ENCODE assay signal across 8 cellular contexts in the genomic region with DNA sequence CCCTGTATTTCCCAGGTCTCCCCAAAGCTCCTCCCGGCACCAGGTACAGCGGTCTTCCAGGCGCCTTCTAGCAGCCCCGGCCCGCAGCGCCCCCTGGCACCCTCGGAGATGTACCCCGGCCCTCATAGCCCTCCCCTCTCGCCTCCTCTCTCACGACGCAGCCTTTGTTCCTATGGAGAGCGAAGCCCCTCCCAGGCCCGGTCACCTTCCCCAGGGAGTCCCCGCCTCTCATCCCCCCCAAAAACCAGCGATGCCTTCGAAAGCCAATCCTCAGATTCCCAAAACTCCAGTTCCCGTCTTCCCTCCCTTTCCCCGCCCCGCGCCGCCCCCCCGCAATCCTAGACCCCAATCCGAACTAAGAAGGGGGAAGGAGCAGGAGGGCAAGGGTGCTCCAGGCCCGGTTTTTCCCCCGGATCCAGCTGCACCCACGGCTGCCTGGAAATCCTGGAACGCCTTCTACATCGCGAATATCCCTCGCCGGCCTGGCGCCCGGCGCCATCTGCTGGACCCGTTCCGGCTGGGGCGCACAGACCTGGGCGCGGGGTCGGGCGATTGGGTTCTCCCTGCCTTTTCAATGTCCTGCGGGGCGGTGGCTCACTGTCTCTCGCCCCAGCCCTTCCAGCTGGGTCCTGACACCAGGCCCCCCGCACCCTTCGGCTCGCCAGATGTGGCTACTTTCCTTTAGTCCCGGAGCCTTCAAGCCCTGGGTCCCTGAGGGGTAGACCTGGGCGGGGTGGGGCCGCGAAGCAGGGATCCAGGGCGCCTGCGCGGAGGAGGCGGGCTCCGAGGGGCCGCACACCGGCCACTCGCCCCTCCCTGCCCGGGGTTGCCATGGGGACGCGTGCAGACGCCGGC. TPM values are rescaled to one million over a fixed set of nuclear protein-coding genes. Genes with fewer than 3 reads are reported as not detected.
DNase-seq lines count a peak whose midpoint lies in the region; ATAC-seq, FAIRE-seq and TF ChIP-seq lines count a peak whose summit lies in the region.

A gene with protein sequence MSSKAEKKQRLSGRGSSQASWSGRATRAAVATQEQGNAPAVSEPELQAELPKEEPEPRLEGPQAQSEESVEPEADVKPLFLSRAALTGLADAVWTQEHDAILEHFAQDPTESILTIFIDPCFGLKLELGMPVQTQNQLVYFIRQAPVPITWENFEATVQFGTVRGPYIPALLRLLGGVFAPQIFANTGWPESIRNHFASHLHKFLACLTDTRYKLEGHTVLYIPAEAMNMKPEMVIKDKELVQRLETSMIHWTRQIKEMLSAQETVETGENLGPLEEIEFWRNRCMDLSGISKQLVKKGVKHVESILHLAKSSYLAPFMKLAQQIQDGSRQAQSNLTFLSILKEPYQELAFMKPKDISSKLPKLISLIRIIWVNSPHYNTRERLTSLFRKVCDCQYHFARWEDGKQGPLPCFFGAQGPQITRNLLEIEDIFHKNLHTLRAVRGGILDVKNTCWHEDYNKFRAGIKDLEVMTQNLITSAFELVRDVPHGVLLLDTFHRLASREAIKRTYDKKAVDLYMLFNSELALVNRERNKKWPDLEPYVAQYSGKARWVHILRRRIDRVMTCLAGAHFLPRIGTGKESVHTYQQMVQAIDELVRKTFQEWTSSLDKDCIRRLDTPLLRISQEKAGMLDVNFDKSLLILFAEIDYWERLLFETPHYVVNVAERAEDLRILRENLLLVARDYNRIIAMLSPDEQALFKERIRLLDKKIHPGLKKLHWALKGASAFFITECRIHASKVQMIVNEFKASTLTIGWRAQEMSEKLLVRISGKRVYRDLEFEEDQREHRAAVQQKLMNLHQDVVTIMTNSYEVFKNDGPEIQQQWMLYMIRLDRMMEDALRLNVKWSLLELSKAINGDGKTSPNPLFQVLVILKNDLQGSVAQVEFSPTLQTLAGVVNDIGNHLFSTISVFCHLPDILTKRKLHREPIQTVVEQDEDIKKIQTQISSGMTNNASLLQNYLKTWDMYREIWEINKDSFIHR (N-terminal part only) (plus strand): TSS at position 844 of the 855 bp plus-strand sequence. CDS start 1,991 bp downstream, outside the sequence.

- peak; percentile 74 for DNase-seq in DMS 273 treated with DMSO at 0.1 percent for 48 hours (lab: John Stamatoyannopoulos, UW)
- DNase-seq in HuH-7 (ENCODE audit: low spot score), result peak; percentile 86
- peak; percentile 86 for DNase-seq in OCI-M1 (lab: John Stamatoyannopoulos, UW)
- DNase-seq in heart right ventricle, result peak; percentile 78 to 87
- DNase-seq in pancreas, result peak; percentile 75 to 93 (median 86)
- DNase-seq in activated CD4-positive, CD25-positive, alpha-beta regulatory T cell (lab: John Stamatoyannopoulos, UW), result no peak

- WGBS in heart right ventricle, 2 donors, result 1% methylated on average over 64 of the region's 64 CpGs
- 1% methylated on average over 58 to 64 of the region's 64 CpGs for WGBS in pancreas, 2 donors

- FAIRE-seq in pancreas (lab: Jason Lieb, UNC), result no peak

- H3K27me3 ChIP-seq in heart right ventricle, result peaks cover 4 to 93% (median 40%) of the 10 kb centered on the region in 7 donors
- no peaks in the 10 kb centered on the region for H3K27me3 ChIP-seq in pancreas

- H3K4me3 ChIP-seq in heart right ventricle (peak within 1 kb of the TSS; percentile 37 to 72 (median 63)), pancreas (peak within 1 kb of the TSS; percentile 36 to 72 (median 62))

- peaks cover 3 to 22% (median 8%) of the 10 kb centered on the region in 9 donors for H3K4me1 ChIP-seq in heart right ventricle
- H3K4me1 ChIP-seq in pancreas, result peaks cover 0 to 7% (median 0%) of the 10 kb centered on the region in 3 donors

- H3K9me3 ChIP-seq in heart right ventricle (no peaks in the 10 kb centered on the region), pancreas (no peaks in the 10 kb centered on the region)

- peak; percentile 14 to 71 (median 51) for TF ChIP-seq CTCF in heart right ventricle (IDR thresholded peaks at IDR 0.05)
- peak in 1 of 4 donors; percentile 15 for TF ChIP-seq CTCF in pancreas (IDR thresholded peaks at IDR 0.05)

- intact Hi-C loops in heart right ventricle (cut with DNase I) (no loop called here), pancreas (cut with DNase I) (no loop called here)

- ATAC-seq in heart right ventricle, result peak; percentile 84 to 94 (median 90)
- ATAC-seq in pancreas, result peak; percentile 88 to 92 (median 90)
- ATAC-seq in GM19351 (IDR thresholded peaks at IDR 0.05; ENCODE audit: unreplicated experiment), result no peak

- peak within 1 kb of the TSS; percentile 87 for H3K27ac ChIP-seq in angular gyrus (ENCODE audit: low read depth, low read length)
- peak within 1 kb of the TSS in 7 of 10 donors; percentile 9 to 63 (median 40) for H3K27ac ChIP-seq in heart right ventricle
- peak within 1 kb of the TSS; percentile 29 to 55 (median 51) for H3K27ac ChIP-seq in pancreas

- H3K36me3 ChIP-seq in heart right ventricle, result no peaks in the 10 kb centered on the region
- no peaks in the 10 kb centered on the region for H3K36me3 ChIP-seq in pancreas

RNA-seq across cellular contexts. Expression of the gene that starts here (rescaled TPM):
- total RNA-seq in heart right ventricle (under 1 TPM in 7 of 10 donors, not detected in 3; 0.02 to 0.30 (median 0.05) TPM), pancreas (under 1 TPM; 0.09 to 0.52 (median 0.19) TPM)
- polyA plus RNA-seq in heart right ventricle (under 1 TPM; under 0.01 to 0.01 TPM), pancreas (under 1 TPM; 0.38 TPM)

Comparison
In these comparisons a context has a peak if more than half of its experiments do, and no peak if none do; other contexts are left out.
1. Peak in DNase-seq, ATAC-seq, H3K4me3 ChIP-seq and H3K27ac ChIP-seq in heart right ventricle; RNA of the gene not detected or under 1 TPM.
2. Peak in DNase-seq, ATAC-seq, H3K4me3 ChIP-seq and H3K27ac ChIP-seq in pancreas; RNA of the gene not detected or under 1 TPM.
3. DNase-seq: peak in DMS 273 treated with DMSO at 0.1 percent for 48 hours (single experiment), HuH-7 (single experiment) and OCI-M1 (single experiment); none in activated CD4-positive, CD25-positive, alpha-beta regulatory T cell (0 of 4).
4. Peak in every context shown above with its lines, with median percentiles within 50 percentile points of each other: H3K27ac ChIP-seq.